In genomic region chr13:29707876-29708543, GRCh38 we compare ENCODE assay signal across 8 cellular contexts.
DNase-seq lines count a peak whose midpoint lies in the region; ATAC-seq, FAIRE-seq and TF ChIP-seq lines count a peak whose summit lies in the region.

No MANE protein-coding gene starts in this region.

- ATAC-seq in CD4-positive, alpha-beta T cell (ENCODE audit: poor library complexity), result no peak
- ATAC-seq in GM21423 (IDR thresholded peaks at IDR 0.05; ENCODE audit: unreplicated experiment), result peak; percentile 48
- ATAC-seq in pancreas, result peak; percentile 78 to 95 (median 91)
- ATAC-seq in GM18858 (IDR thresholded peaks at IDR 0.05; ENCODE audit: unreplicated experiment), result no peak

- no peaks in the 10 kb centered on the region for H3K4me1 Mint-ChIP-seq in CD4-positive, alpha-beta T cell (ENCODE audit: low read depth)

- TF ChIP-seq POLR2A in esophagus squamous epithelium (IDR thresholded peaks at IDR 0.05), result no peak

- peaks cover 1% of the 10 kb centered on the region for H3K27me3 ChIP-seq in CD4-positive, alpha-beta T cell (ENCODE audit: control insufficient read depth, insufficient read depth, low read length)
- H3K27me3 ChIP-seq in esophagus squamous epithelium (peaks cover 0 to 10% (median 0%) of the 10 kb centered on the region in 4 donors), pancreas (no peaks in the 10 kb centered on the region)

- no peaks in the 10 kb centered on the region for H3K9me3 ChIP-seq in CD4-positive, alpha-beta T cell (ENCODE audit: control insufficient read depth, low read length)
- H3K9me3 ChIP-seq in esophagus squamous epithelium (no peaks in the 10 kb centered on the region), pancreas (no peaks in the 10 kb centered on the region)

- intact Hi-C loops in CD4-positive, alpha-beta T cell (cut with DNase I, micrococcal nuclease), result loop anchor here (1.0 kb wide), 1 partner anchor 200 kb away; no protein-coding TSS in a partner anchor
- intact Hi-C loops in esophagus squamous epithelium (cut with DNase I), result loop anchor here (5.0 kb wide), 1 partner anchor 201 kb away; no protein-coding TSS in a partner anchor
- intact Hi-C loops in pancreas (cut with DNase I), result loop anchor here in 2 of 3 donors (2.0 to 5.0 kb wide), 2 partner anchors 196 to 199 kb away; no protein-coding TSS in a partner anchor

- no peak overlapping the region for H3K4me3 Mint-ChIP-seq in CD4-positive, alpha-beta T cell

- H3K36me3 ChIP-seq in esophagus squamous epithelium (no peaks in the 10 kb centered on the region), pancreas (no peaks in the 10 kb centered on the region)

- H3K4me1 ChIP-seq in esophagus squamous epithelium, result peaks cover 6 to 61% (median 13%) of the 10 kb centered on the region in 3 donors
- no peaks in the 10 kb centered on the region for H3K4me1 ChIP-seq in pancreas

- H3K9me3 Mint-ChIP-seq in CD4-positive, alpha-beta T cell, result no peaks in the 10 kb centered on the region

- H3K4me3 ChIP-seq in esophagus squamous epithelium (no peak overlapping the region), pancreas (no peak overlapping the region)

- DNase-seq in CD4-positive, alpha-beta T cell, result peak; percentile 10 to 46 (median 30)
- DNase-seq in NCI-H69 (lab: John Stamatoyannopoulos, UW), result peak; percentile 50
- DNase-seq in activated CD8-positive, alpha-beta memory T cell treated with anti-CD3 and anti-CD28 coated beads for 24 hours, result peak; percentile 72
- no peak for DNase-seq in esophagus squamous epithelium (lab: John Stamatoyannopoulos, UW)
- DNase-seq in pancreas, result peak; percentile 41 to 86 (median 48)
- DNase-seq in T1000 (lab: John Stamatoyannopoulos, UW), result no peak

- FAIRE-seq in pancreas (lab: Jason Lieb, UNC), result no peak

- H3K27me3 Mint-ChIP-seq in CD4-positive, alpha-beta T cell, result peaks cover 12% of the 10 kb centered on the region

- 60 to 88% methylated on average over 3 to 4 of the region's 7 CpGs for WGBS in esophagus squamous epithelium, 2 donors
- 56 to 57% methylated on average over 7 of the region's 7 CpGs for WGBS in pancreas, 2 donors

- TF ChIP-seq CTCF in CD4-positive, alpha-beta T cell (IDR thresholded peaks at IDR 0.05), result no peak
- peak; percentile 22 to 83 (median 64) for TF ChIP-seq CTCF in esophagus squamous epithelium (IDR thresholded peaks at IDR 0.05)
- TF ChIP-seq CTCF in pancreas (IDR thresholded peaks at IDR 0.05), result peak; percentile 39 to 54 (median 46)

- CTCF ChIA-PET in CD4-positive, alpha-beta T cell (lab: Charles Lee), result interaction anchor here (1.9 kb wide), 1 partner anchor 199 kb away, joined by 13 read pairs; no protein-coding TSS in a partner anchor

- H3K27ac Mint-ChIP-seq in CD4-positive, alpha-beta T cell, result no peak overlapping the region

- POLR2A ChIA-PET in CD4-positive, alpha-beta T cell (lab: Charles Lee), result no interaction called here

- no peak overlapping the region for H3K27ac ChIP-seq in CD4-positive, alpha-beta T cell (ENCODE audit: low read depth, low read length)
- H3K27ac ChIP-seq in esophagus squamous epithelium (no peak overlapping the region), pancreas (no peak overlapping the region)

- no peaks in the 10 kb centered on the region for H3K36me3 Mint-ChIP-seq in CD4-positive, alpha-beta T cell (ENCODE audit: low read depth)

Comparison
In these comparisons a context has a peak if more than half of its experiments do, and no peak if none do; other contexts are left out.
1. ATAC-seq: peak in GM21423 (single experiment) and pancreas (4 of 4); none in CD4-positive, alpha-beta T cell (single experiment) and GM18858 (single experiment).
2. DNase-seq: peak in CD4-positive, alpha-beta T cell (10 of 10), NCI-H69 (single experiment), activated CD8-positive, alpha-beta memory T cell treated with anti-CD3 and anti-CD28 coated beads for 24 hours (single experiment) and pancreas (6 of 6); none in esophagus squamous epithelium (single experiment) and T1000 (single experiment).